Comparison of ENCODE assay signal across 11 cellular contexts in genomic region chr17:67862614-67863217, GRCh38. TPM values are rescaled to one million over a fixed set of nuclear protein-coding genes. Genes with fewer than 3 reads are reported as not detected.
DNase-seq lines count a peak whose midpoint lies in the region; ATAC-seq and TF ChIP-seq lines count a peak whose summit lies in the region.
"Had no signal": no experiment of that assay in that cellular context is flagged by ENCODE, and none has a peak within 500 bp of the region (broad histone marks: within the 10 kb centered on the region; RNA-seq: fewer than 3 reads in every experiment).

No MANE protein-coding gene starts in this region.

- POLR2A ChIA-PET in A673 (lab: Charles Lee; ENCODE audit: low non-redundant PET): no interaction called here
- POLR2A ChIA-PET in CD8-positive, alpha-beta T cell (lab: Charles Lee): interaction anchor here (0.7 to 1.6 kb wide), 3 partner anchors 15 to 124 kb away, joined by 3 to 4 read pairs (median 3); no protein-coding TSS in a partner anchor

- H3K36me3 ChIP-seq in A673 (ENCODE audit: insufficient read depth, low read length, poor library complexity, severe bottlenecking) (no peaks in the 10 kb centered on the region), gastrocnemius medialis (no peaks in the 10 kb centered on the region)
- no peaks in the 10 kb centered on the region for H3K36me3 ChIP-seq in CD8-positive, alpha-beta T cell (ENCODE audit: insufficient read depth, low read length)

- ATAC-seq in CD8-positive, alpha-beta T cell: no peak
- no peak for ATAC-seq in gastrocnemius medialis

- TF ChIP-seq CTCF in A673 (conservative IDR thresholded peaks at IDR 0.05; ENCODE audit: low read depth, low read length): 0 out of 2 replicates have a peak, but pooled peaks have one; percentile 15
- peak; percentile 17 for TF ChIP-seq CTCF in CD8-positive, alpha-beta T cell (IDR thresholded peaks at IDR 0.05)
- peak; percentile 38 for TF ChIP-seq CTCF in epithelial cell of proximal tubule (conservative IDR thresholded peaks at IDR 0.05; ENCODE audit: low read depth, low read length)
- no peak for TF ChIP-seq CTCF in gastrocnemius medialis (IDR thresholded peaks at IDR 0.05 in 4 of 5, conservative IDR thresholded peaks at IDR 0.05 in 1 of 5)

- H3K27ac Mint-ChIP-seq in CD8-positive, alpha-beta T cell: no peak overlapping the region

- H3K9me3 ChIP-seq in A673 (ENCODE audit: low read depth, low read length, poor library complexity, severe bottlenecking) (no peaks in the 10 kb centered on the region), gastrocnemius medialis (no peaks in the 10 kb centered on the region)
- H3K9me3 ChIP-seq in CD8-positive, alpha-beta T cell (ENCODE audit: low read length): no peaks in the 10 kb centered on the region

- H3K4me1 ChIP-seq in A673 (ENCODE audit: insufficient read depth, low read length, poor library complexity, severe bottlenecking): no peaks in the 10 kb centered on the region
- H3K4me1 ChIP-seq in CD8-positive, alpha-beta T cell (ENCODE audit: insufficient read depth, low read length): peaks cover 29% of the 10 kb centered on the region
- H3K4me1 ChIP-seq in gastrocnemius medialis: peaks cover 17 to 25% of the 10 kb centered on the region in 2 donors

- in situ Hi-C loops in gastrocnemius medialis (cut with MboI; ENCODE audit: low sequenced_read_pairs in 4 of 4): no loop called here

- no peaks in the 10 kb centered on the region for H3K27me3 Mint-ChIP-seq in CD8-positive, alpha-beta T cell (ENCODE audit: low read depth)

- no peaks in the 10 kb centered on the region for H3K27me3 ChIP-seq in A673 (replicated peaks; ENCODE audit: insufficient read depth, low read depth, low read length, poor library complexity)
- H3K27me3 ChIP-seq in CD8-positive, alpha-beta T cell (ENCODE audit: insufficient read depth, low read length): no peaks in the 10 kb centered on the region
- no peaks in the 10 kb centered on the region for H3K27me3 ChIP-seq in gastrocnemius medialis

- H3K27ac ChIP-seq in A673 (ENCODE audit: low read depth, low read length, poor library complexity, severe bottlenecking): no peak overlapping the region
- H3K27ac ChIP-seq in CD8-positive, alpha-beta T cell (ENCODE audit: low read depth, low read length): no peak overlapping the region
- no peak overlapping the region for H3K27ac ChIP-seq in gastrocnemius medialis

- intact Hi-C loops in A673 (cut with micrococcal nuclease; ENCODE audit: unreplicated experiment) (no loop called here), gastrocnemius medialis (cut with DNase I; ENCODE audit: low total_unique reads) (no loop called here)
- intact Hi-C loops in CD8-positive, alpha-beta T cell (cut with DNase I, micrococcal nuclease): loop anchor here in 1 of 2 experiments (5.0 kb wide), 1 partner anchor 35 kb away; the partner anchor contains the start of gene BPTF

- H3K4me3 Mint-ChIP-seq in CD8-positive, alpha-beta T cell: no peak overlapping the region

- CTCF ChIA-PET in A673 (lab: Charles Lee): interaction anchor here (0.6 kb wide), 2 partner anchors 82 to 94 kb away, joined by 6 to 7 read pairs; no protein-coding TSS in a partner anchor
- CTCF ChIA-PET in CD8-positive, alpha-beta T cell (lab: Charles Lee): no interaction called here

- H3K4me1 Mint-ChIP-seq in CD8-positive, alpha-beta T cell (ENCODE audit: low read depth): peaks cover 72% of the 10 kb centered on the region

- no peak overlapping the region for H3K4me3 ChIP-seq in A673 (ENCODE audit: low read depth, low read length, poor library complexity, severe bottlenecking)
- no peak overlapping the region for H3K4me3 ChIP-seq in CD8-positive, alpha-beta T cell (ENCODE audit: low read depth, low read length)
- no peak overlapping the region for H3K4me3 ChIP-seq in epithelial cell of proximal tubule (ENCODE audit: low read depth, low read length)
- H3K4me3 ChIP-seq in gastrocnemius medialis: no peak overlapping the region

- no peaks in the 10 kb centered on the region for H3K9me3 Mint-ChIP-seq in CD8-positive, alpha-beta T cell

- DNase-seq in A673 (ENCODE audit: low spot score) (no peak), OCI-M1 (lab: John Stamatoyannopoulos, UW) (peak; percentile 33), epithelial cell of proximal tubule (ENCODE audit: low read depth) (no peak), gastrocnemius medialis (no peak), NCI-H2196 (lab: John Stamatoyannopoulos, UW; ENCODE audit: unreplicated experiment) (no peak), putamen (ENCODE audit: low spot score) (no peak), SIG-M5 (lab: John Stamatoyannopoulos, UW) (no peak)
- DNase-seq in CD8-positive, alpha-beta T cell: no peak
- DNase-seq: activated CD8-positive, alpha-beta memory T cell treated with anti-CD3 and anti-CD28 coated beads for 24 hours; NCI-H1417; NCI-H345 had no signal

- no peak for TF ChIP-seq POLR2A in gastrocnemius medialis (IDR thresholded peaks at IDR 0.05)

- peaks cover 36% of the 10 kb centered on the region for H3K36me3 Mint-ChIP-seq in CD8-positive, alpha-beta T cell

- no TSS peak for BruUV-seq in A673 (replicated peaks; lab: Mats Ljungman, UMichigan)

RNA-seq across cellular contexts. Expression of gene BPTF, which starts 37.4 kb away (rescaled TPM):
- total RNA-seq in A673 (2021): 108 and 109 TPM in 2 replicates
- 100 to 1,000 TPM in 1 of 2 experiments, 10 to 100 TPM in 1; 97.8 to 107 TPM for total RNA-seq in CD8-positive, alpha-beta T cell
- total RNA-seq in epithelial cell of proximal tubule: 27.8 and 38.0 TPM in 2 replicates
- 10 to 100 TPM; 29.3 to 43.9 (median 38.1) TPM for total RNA-seq in gastrocnemius medialis

Comparison
In these comparisons a context has a peak if more than half of its experiments do, and no peak if none do; other contexts are left out.
1. CTCF ChIP-seq: peak in A673 (single experiment), CD8-positive, alpha-beta T cell (single experiment) and epithelial cell of proximal tubule (single experiment); none in gastrocnemius medialis (0 of 5).